Comparison of ENCODE assay signal across 11 cellular contexts in genomic region chr5:1274471-1274870, GRCh38. TPM values are rescaled to one million over a fixed set of nuclear protein-coding genes. Genes with fewer than 3 reads are reported as not detected.
"Had no signal": no experiment of that assay in that cellular context is flagged by ENCODE, and none has a peak within 500 bp of the region (broad histone marks: within the 10 kb centered on the region; RNA-seq: fewer than 3 reads in every experiment).

No MANE protein-coding gene starts in this region.

- DNase-seq: GM23248, GOT3, H7, KBM-7 had no signal

- H3K4me3 Mint-ChIP-seq: IgD-negative memory B cell had no signal

- ATAC-seq: HCT116, HepG2 had no signal

- H3K4me1 Mint-ChIP-seq: IgD-negative memory B cell had no signal

- H3K27ac ChIP-seq: GM23248, HL-60 had no signal

- H3K9me3 ChIP-seq: HAP-1 had no signal

- H3K4me3 ChIP-seq: GM23248, HAP-1 had no signal

- H3K4me1 ChIP-seq: HAP-1 had no signal

- H3K36me3 Mint-ChIP-seq: IgD-negative memory B cell had no signal

- H3K27ac Mint-ChIP-seq: IgD-negative memory B cell had no signal

- H2AFZ ChIP-seq: GM23248 had no signal

- H3K27me3 Mint-ChIP-seq: IgD-negative memory B cell had no signal

- H3K9ac ChIP-seq: GM23248 had no signal

RNA-seq across cellular contexts. Expression of gene TERT, which starts 20.4 kb away (rescaled TPM):
- total RNA-seq: GM23248 had no signal

RNA-seq across cellular contexts. Expression of gene SLC6A18, which starts 49.3 kb away (rescaled TPM):
- total RNA-seq: GM23248, H4, H7, HepG2, HT1080 had no signal
